Comparison of ENCODE assay signal across 8 cellular contexts in genomic region chr1:236522937-236523703, GRCh38. TPM values are rescaled to one million over a fixed set of nuclear protein-coding genes. Genes with fewer than 3 reads are reported as not detected.
DNase-seq lines count a peak whose midpoint lies in the region; ATAC-seq and TF ChIP-seq lines count a peak whose summit lies in the region.

No MANE protein-coding gene starts in this region.

- no peaks in the 10 kb centered on the region for H3K9me3 Mint-ChIP-seq in MCF 10A (ENCODE audit: unreplicated experiment)
- H3K9me3 Mint-ChIP-seq in stimulated activated naive CD8-positive, alpha-beta T cell treated with anti-CD3 and anti-CD28 coated beads, Interleukin-15, amount 100 ng/mL, for 72 hours = no peaks in the 10 kb centered on the region

- H3K4me3 Mint-ChIP-seq in MCF 10A (ENCODE audit: unreplicated experiment) = peak overlapping the region; percentile 98
- H3K4me3 Mint-ChIP-seq in stimulated activated naive CD8-positive, alpha-beta T cell treated with anti-CD3 and anti-CD28 coated beads, Interleukin-15, amount 100 ng/mL, for 72 hours = peak overlapping the region; percentile 93 to 99

- H3K36me3 ChIP-seq in HUES6 (ENCODE audit: control insufficient read depth, insufficient read depth, low read length) (no peaks in the 10 kb centered on the region), kidney epithelial cell (ENCODE audit: control insufficient read depth, insufficient read depth, low read length) (no peaks in the 10 kb centered on the region)

- peak; percentile 19 for ATAC-seq in stimulated activated naive CD8-positive, alpha-beta T cell treated with anti-CD3 and anti-CD28 coated beads, Interleukin-15, amount 100 ng/mL, for 72 hours
- ATAC-seq in GM18502 (IDR thresholded peaks at IDR 0.05; ENCODE audit: poor library complexity, unreplicated experiment) = no peak

- TSS peak; percentile 54 for BruUV-seq in MCF 10A (replicated peaks; lab: Mats Ljungman, UMichigan)

- TF ChIP-seq CTCF in GM12865 (IDR thresholded peaks at IDR 0.05; ENCODE audit: insufficient read depth, low read depth, low read length, missing control alignments) (no peak), MCF 10A (IDR thresholded peaks at IDR 0.05; ENCODE audit: unreplicated experiment) (no peak), kidney epithelial cell (IDR thresholded peaks at IDR 0.05; ENCODE audit: insufficient read depth, low read length, poor library complexity, severe bottlenecking) (no peak)

- peaks cover 11% of the 10 kb centered on the region for H3K27me3 ChIP-seq in HUES6 (ENCODE audit: control insufficient read depth, insufficient read depth, low read length)
- H3K27me3 ChIP-seq in kidney epithelial cell (ENCODE audit: control insufficient read depth, insufficient read depth, low read length) = no peaks in the 10 kb centered on the region

- H3K9ac ChIP-seq in HUES6 (ENCODE audit: low read length) = peak overlapping the region; percentile 65

- H3K36me3 Mint-ChIP-seq in MCF 10A (ENCODE audit: insufficient read depth, unreplicated experiment) = peaks cover 29% of the 10 kb centered on the region

- no peak overlapping the region for H3K27ac ChIP-seq in HUES6 (ENCODE audit: low read depth, low read length)

- H3K4me1 ChIP-seq in HUES6 (ENCODE audit: control insufficient read depth, insufficient read depth, low read length) = peaks cover 6% of the 10 kb centered on the region; the same call in 1 of the 2 replicates

- intact Hi-C loops in MCF 10A (cut with micrococcal nuclease) = no loop called here

- H3K4me3 ChIP-seq in GM12865 (ENCODE audit: low read depth, low read length) = peak overlapping the region; percentile 95
- H3K4me3 ChIP-seq in HUES6 (ENCODE audit: low read depth, low read length) = peak overlapping the region; percentile 67
- peak overlapping the region; percentile 79 for H3K4me3 ChIP-seq in kidney epithelial cell (ENCODE audit: low read depth, low read length)

- DNase-seq in GM12865 (ENCODE audit: low read depth) (no peak), MCF 10A (ENCODE audit: unreplicated experiment) (peak; percentile 56), kidney epithelial cell (ENCODE audit: low read depth) (no peak), NCI-H82 (lab: John Stamatoyannopoulos, UW) (no peak)
- DNase-seq in stimulated activated naive CD8-positive, alpha-beta T cell treated with anti-CD3 and anti-CD28 coated beads, Interleukin-15, amount 100 ng/mL, for 72 hours = no peak
- DNase-seq in stimulated activated CD4-positive, alpha-beta T cell treated with anti-CD3 and anti-CD28 coated beads, Interleukin-4, amount 100 ng/mL, for 24 hours = no peak

- H3K27me3 Mint-ChIP-seq in MCF 10A (ENCODE audit: insufficient read depth, unreplicated experiment) = no peaks in the 10 kb centered on the region
- no peaks in the 10 kb centered on the region for H3K27me3 Mint-ChIP-seq in stimulated activated naive CD8-positive, alpha-beta T cell treated with anti-CD3 and anti-CD28 coated beads, Interleukin-15, amount 100 ng/mL, for 72 hours

- peak overlapping the region; percentile 97 for H3K27ac Mint-ChIP-seq in MCF 10A (ENCODE audit: low read depth, unreplicated experiment)
- peak overlapping the region; percentile 94 to 100 for H3K27ac Mint-ChIP-seq in stimulated activated naive CD8-positive, alpha-beta T cell treated with anti-CD3 and anti-CD28 coated beads, Interleukin-15, amount 100 ng/mL, for 72 hours

- H3K4me1 Mint-ChIP-seq in MCF 10A (ENCODE audit: insufficient read depth, unreplicated experiment) = peaks cover 9% of the 10 kb centered on the region
- peaks cover 16% of the 10 kb centered on the region for H3K4me1 Mint-ChIP-seq in stimulated activated naive CD8-positive, alpha-beta T cell treated with anti-CD3 and anti-CD28 coated beads, Interleukin-15, amount 100 ng/mL, for 72 hours

- CTCF ChIA-PET in MCF 10A (lab: Yijun Ruan, JAX) = interaction anchor here (1.0 to 3.4 kb wide), 3 partner anchors 10 to 551 kb away, joined by 3 to 16 read pairs (median 4); no protein-coding TSS in a partner anchor

- POLR2A ChIA-PET in MCF 10A (lab: Yijun Ruan, JAX) = interaction anchor here (0.7 to 5.1 kb wide), 10 partner anchors 8 to 380 kb away, joined by 3 to 99 read pairs (median 4); partner anchors contain the start of genes ERO1B, GPR137B and MTR

- no peaks in the 10 kb centered on the region for H3K9me3 ChIP-seq in HUES6 (ENCODE audit: control insufficient read depth, insufficient read depth, low read depth, low read length)

RNA-seq across cellular contexts. Expression of gene LGALS8, which starts 0.7 kb away (rescaled TPM):
- total RNA-seq in MCF 10A (2022) (73.2 and 99.7 TPM in 2 replicates), kidney epithelial cell (53.6 and 62.0 TPM in 2 replicates)
